Comparison of ENCODE assay signal across 24 cellular contexts in the genomic region with DNA sequence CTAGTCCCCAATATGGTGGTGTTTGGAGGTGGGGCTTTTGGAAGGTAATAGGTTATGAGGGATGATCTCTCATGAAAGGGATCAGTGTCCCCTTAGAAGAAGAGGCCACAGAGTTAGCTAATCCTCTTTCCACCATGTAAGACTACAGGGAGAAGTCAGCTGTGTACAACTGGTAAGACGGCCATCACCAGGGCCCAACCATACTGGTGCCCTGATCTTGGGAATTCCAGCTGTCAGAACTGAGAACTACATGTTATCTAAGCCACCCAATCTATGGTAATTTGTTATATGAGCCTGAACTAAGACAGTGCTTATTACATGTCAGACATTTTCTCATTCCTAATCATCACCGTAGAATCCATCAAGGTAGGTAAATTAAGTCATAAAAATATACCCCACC.
"Had no signal": no experiment of that assay in that cellular context is flagged by ENCODE, and none has a peak within 500 bp of the region (broad histone marks: within the 10 kb centered on the region; RNA-seq: fewer than 3 reads in every experiment).

No MANE protein-coding gene starts in this region.

- H3K36me3 ChIP-seq: esophagus muscularis mucosa, gastrocnemius medialis, heart right ventricle, spleen, tibial nerve had no signal

- DNase-seq: cortex of kidney; dorsolateral prefrontal cortex; effector memory CD8-positive, alpha-beta T cell; gastrocnemius medialis; heart right ventricle; hypothalamus; kidney glomerular epithelial cell; mammary epithelial cell; naive thymus-derived CD8-positive, alpha-beta T cell; posterior cingulate gyrus; spleen; stimulated activated CD4-positive, alpha-beta T cell treated with anti-CD3 and anti-CD28 coated beads, Interleukin-15, amount 100 ng/mL, for 24 hours; stimulated activated CD4-positive, alpha-beta T cell treated with anti-CD3 and anti-CD28 coated beads, Interleukin-1b, Interleukin-23, amount 100 ng/mL, for 48 hours; stimulated activated CD4-positive, alpha-beta T cell treated with anti-CD3 and anti-CD28 coated beads, Interleukin-4, amount 100 ng/mL, for 24 hours; stimulated activated naive CD8-positive, alpha-beta T cell treated with anti-CD3 and anti-CD28 coated beads, Interleukin-15, amount 100 ng/mL, for 72 hours; testis had no signal

- H3K4me3 ChIP-seq: dorsolateral prefrontal cortex, esophagus muscularis mucosa, gastrocnemius medialis, heart right ventricle, spleen, testis, tibial nerve had no signal

- H3K4me1 ChIP-seq: esophagus muscularis mucosa, gastrocnemius medialis, heart right ventricle, spleen, testis, tibial nerve had no signal

- H3K27me3 Mint-ChIP-seq: effector memory CD8-positive, alpha-beta T cell; naive thymus-derived CD8-positive, alpha-beta T cell; stimulated activated memory B cell treated with anti-CD40 and anti-IgM and Interleukin-4, amounts not matched to agents 10 μg/mL and 1 μg/mL and 100 μg/mL, for 72 hours; stimulated activated naive CD8-positive, alpha-beta T cell treated with anti-CD3 and anti-CD28 coated beads, Interleukin-15, amount 100 ng/mL, for 72 hours had no signal

- H3K9me3 Mint-ChIP-seq: effector memory CD8-positive, alpha-beta T cell; naive thymus-derived CD8-positive, alpha-beta T cell; neural crest cell; stimulated activated memory B cell treated with anti-CD40 and anti-IgM and Interleukin-4, amounts not matched to agents 10 μg/mL and 1 μg/mL and 100 μg/mL, for 72 hours; stimulated activated naive CD8-positive, alpha-beta T cell treated with anti-CD3 and anti-CD28 coated beads, Interleukin-15, amount 100 ng/mL, for 72 hours had no signal

- H3K27ac ChIP-seq: dorsolateral prefrontal cortex, epithelial cell of prostate, esophagus muscularis mucosa, gastrocnemius medialis, heart right ventricle, spleen, testis, tibial nerve had no signal

- H3K36me3 Mint-ChIP-seq: naive thymus-derived CD8-positive, alpha-beta T cell; stimulated activated memory B cell treated with anti-CD40 and anti-IgM and Interleukin-4, amounts not matched to agents 10 μg/mL and 1 μg/mL and 100 μg/mL, for 72 hours had no signal

- H3K4me1 Mint-ChIP-seq: neural crest cell; stimulated activated memory B cell treated with anti-CD40 and anti-IgM and Interleukin-4, amounts not matched to agents 10 μg/mL and 1 μg/mL and 100 μg/mL, for 72 hours; stimulated activated naive CD8-positive, alpha-beta T cell treated with anti-CD3 and anti-CD28 coated beads, Interleukin-15, amount 100 ng/mL, for 72 hours had no signal

- ATAC-seq: effector memory CD8-positive, alpha-beta T cell; gastrocnemius medialis; heart right ventricle; left lobe of liver; naive thymus-derived CD8-positive, alpha-beta T cell; sciatic nerve; stimulated activated memory B cell treated with anti-CD40 and anti-IgM and Interleukin-4, amounts not matched to agents 10 μg/mL and 1 μg/mL and 100 μg/mL, for 72 hours; stimulated activated naive CD8-positive, alpha-beta T cell treated with anti-CD3 and anti-CD28 coated beads, Interleukin-15, amount 100 ng/mL, for 72 hours had no signal

- H3K27ac Mint-ChIP-seq: effector memory CD8-positive, alpha-beta T cell; stimulated activated memory B cell treated with anti-CD40 and anti-IgM and Interleukin-4, amounts not matched to agents 10 μg/mL and 1 μg/mL and 100 μg/mL, for 72 hours; stimulated activated naive CD8-positive, alpha-beta T cell treated with anti-CD3 and anti-CD28 coated beads, Interleukin-15, amount 100 ng/mL, for 72 hours had no signal

- H3K9me3 ChIP-seq: esophagus muscularis mucosa, gastrocnemius medialis, heart right ventricle, spleen, testis, tibial nerve had no signal

- H3K27me3 ChIP-seq: dorsolateral prefrontal cortex, esophagus muscularis mucosa, gastrocnemius medialis, heart right ventricle, spleen, testis, tibial nerve had no signal

- FAIRE-seq: islet of Langerhans had no signal

- H3K4me3 Mint-ChIP-seq: effector memory CD8-positive, alpha-beta T cell; naive thymus-derived CD8-positive, alpha-beta T cell; neural crest cell; stimulated activated memory B cell treated with anti-CD40 and anti-IgM and Interleukin-4, amounts not matched to agents 10 μg/mL and 1 μg/mL and 100 μg/mL, for 72 hours; stimulated activated naive CD8-positive, alpha-beta T cell treated with anti-CD3 and anti-CD28 coated beads, Interleukin-15, amount 100 ng/mL, for 72 hours had no signal
